21 cellular contexts compared by ENCODE assay signal in genomic region chr1:2297246-2298011, GRCh38.
DNase-seq lines count a peak whose midpoint lies in the region; ATAC-seq and TF ChIP-seq lines count a peak whose summit lies in the region.
"Had no signal": no experiment of that assay in that cellular context is flagged by ENCODE, and none has a peak within 500 bp of the region (broad histone marks: within the 10 kb centered on the region; RNA-seq: fewer than 3 reads in every experiment).

No MANE protein-coding gene starts in this region.

- no peak for TF ChIP-seq POLR2A in IMR-90 (IDR thresholded peaks at IDR 0.05; ENCODE audit: low read depth, low read length)

- H3K18ac ChIP-seq in IMR-90 (ENCODE audit: low read depth, low read length) = no peak overlapping the region
- no peak overlapping the region for H3K18ac ChIP-seq in trophoblast cell (ENCODE audit: low read length)

- in situ Hi-C loops in IMR-90 (cut with MboI; ENCODE audit: low sequenced_read_pairs) = loop anchor here (5.0 kb wide), 1 partner anchor 60 kb away; no protein-coding TSS in a partner anchor

- no peak overlapping the region for H3K56ac ChIP-seq in IMR-90 (ENCODE audit: extremely low read depth, insufficient read depth, low read length)

- H2BK120ac ChIP-seq in IMR-90 (ENCODE audit: low read depth, low read length) (no peak overlapping the region), trophoblast cell (ENCODE audit: insufficient read depth, low read length, poor library complexity) (no peak overlapping the region)

- no peak overlapping the region for H4K91ac ChIP-seq in IMR-90 (ENCODE audit: insufficient read depth, low read depth, low read length)
- no peak overlapping the region for H4K91ac ChIP-seq in trophoblast cell (ENCODE audit: low read depth, low read length)

- dilution Hi-C loops in IMR-90 (cut with HindIII; ENCODE audit: low sequenced_read_pairs, unreplicated experiment) = no loop called here

- peak overlapping the region; percentile 4 for H4K12ac ChIP-seq in trophoblast cell (ENCODE audit: low read depth, low read length)

- H3K4me3 ChIP-seq in right cardiac atrium (ENCODE audit: low read length) = no peak overlapping the region
- no peak overlapping the region for H3K4me3 ChIP-seq in IMR-90 (ENCODE audit: insufficient read depth, low read depth, low read length)
- no peak overlapping the region for H3K4me3 ChIP-seq in trophoblast cell (ENCODE audit: low read depth, low read length)
- H3K4me3 ChIP-seq: GM23248, HAP-1, SK-N-MC had no signal

- H3K79me1 ChIP-seq in IMR-90 (ENCODE audit: low read depth in 1 of 2, low read length in 2 of 2) (peaks cover 5 to 98% of the 10 kb centered on the region in 2 experiments; a peak in 3 of 4 replicates), trophoblast cell (ENCODE audit: low read length) (no peaks in the 10 kb centered on the region)

- no peak overlapping the region for H3K4me2 ChIP-seq in IMR-90 (ENCODE audit: low read depth, low read length)
- no peak overlapping the region for H3K4me2 ChIP-seq in trophoblast cell (ENCODE audit: low read length)

- peaks cover 85% of the 10 kb centered on the region for H4K20me1 ChIP-seq in IMR-90 (ENCODE audit: insufficient read depth, low read length)

- peaks cover 28 to 47% of the 10 kb centered on the region in 2 donors for H3K4me1 Mint-ChIP-seq in effector memory CD8-positive, alpha-beta T cell (ENCODE audit: low read depth in 2 of 2)

- H4K5ac ChIP-seq in IMR-90 (ENCODE audit: low read depth, low read length) = no peak overlapping the region

- CTCF ChIA-PET in IMR-90 (lab: Yijun Ruan, JAX) = no interaction called here

- H2AFZ ChIP-seq in IMR-90 (replicated peaks; ENCODE audit: low read length, poor library complexity) (no peak overlapping the region), trophoblast cell (ENCODE audit: insufficient read depth, low read length, poor library complexity) (no peak overlapping the region)
- H2AFZ ChIP-seq: GM23248 had no signal

- peaks cover 93% of the 10 kb centered on the region for H3K36me3 Mint-ChIP-seq in effector memory CD8-positive, alpha-beta T cell (ENCODE audit: insufficient read depth)

- peak overlapping the region in 1 of 2 donors; percentile 4 for H3K4me3 Mint-ChIP-seq in effector memory CD8-positive, alpha-beta T cell

- BruUV-seq in IMR-90 (replicated peaks; lab: Mats Ljungman, UMichigan) = no TSS peak

- DNase-seq in right cardiac atrium (peak in 2 of 3 donors; percentile 61 to 62), cardiac septum (ENCODE audit: low spot score) (no peak), IMR-90 (no peak), trophoblast cell (no peak), CD1c-positive myeloid dendritic cell (ENCODE audit: extremely low spot score) (no peak), NCI-H146 treated with DMSO at 0.1 percent for 48 hours (lab: John Stamatoyannopoulos, UW; ENCODE audit: unreplicated experiment) (no peak)
- DNase-seq in effector memory CD8-positive, alpha-beta T cell = no peak
- DNase-seq: DMS153, GDM1, GM23248, NCI-H1105, NCI-H1694, NCI-H2081 treated with DMSO at 0.1 percent for 48 hours, NCI-H510A, NCI-H774, OCI-M1, SHP77 had no signal

- H3K9me3 Mint-ChIP-seq in effector memory CD8-positive, alpha-beta T cell = no peaks in the 10 kb centered on the region

- H2BK12ac ChIP-seq in trophoblast cell (ENCODE audit: low read length) = no peak overlapping the region

- POLR2A ChIA-PET in IMR-90 (lab: Charles Lee; ENCODE audit: unreplicated experiment) = no interaction called here

- intact Hi-C loops in right cardiac atrium (cut with DNase I) (no loop called here), cardiac septum (cut with DNase I) (no loop called here), IMR-90 (cut with micrococcal nuclease) (no loop called here)

- H3K9ac ChIP-seq in IMR-90 (ENCODE audit: low read depth, low read length) = no peak overlapping the region
- no peak overlapping the region for H3K9ac ChIP-seq in trophoblast cell (ENCODE audit: low read length)
- H3K9ac ChIP-seq: GM23248 had no signal

- H3K4ac ChIP-seq in IMR-90 (ENCODE audit: low read depth, low read length) = no peak overlapping the region
- H3K4ac ChIP-seq in trophoblast cell (ENCODE audit: low read depth, low read length) = peak overlapping the region; percentile 59

- peaks cover 41% of the 10 kb centered on the region for H3K9me1 ChIP-seq in IMR-90 (ENCODE audit: insufficient read depth, low read length)

- WGBS in right cardiac atrium = 93% methylated on average over 35 of the region's 35 CpGs
- WGBS in IMR-90 (ENCODE audit: extremely low coverage in 2 of 2, insufficient read length in 1 of 2), 2 experiments = 95% methylated on average over 25 of the region's 35 CpGs; no CpG with 5 or more reads in 1 of the 2 experiments
- WGBS in trophoblast cell (ENCODE audit: extremely low coverage, insufficient coverage, insufficient read length) = no CpG with 5 or more reads among the region's 35 CpGs

- no peak for TF ChIP-seq RAD21 in IMR-90 (IDR thresholded peaks at IDR 0.05; ENCODE audit: low read length)

- no peak for TF ChIP-seq CTCF in IMR-90 (conservative IDR thresholded peaks at IDR 0.05; ENCODE audit: low read depth, low read length)

- no peak overlapping the region for H2AK5ac ChIP-seq in IMR-90 (ENCODE audit: low read depth, low read length)
- no peak overlapping the region for H2AK5ac ChIP-seq in trophoblast cell (ENCODE audit: low read length)

- H3K27me3 ChIP-seq in right cardiac atrium (ENCODE audit: control insufficient read depth, insufficient read depth) (no peaks in the 10 kb centered on the region), IMR-90 (ENCODE audit: control insufficient read depth, insufficient read depth, low read length) (no peaks in the 10 kb centered on the region), trophoblast cell (ENCODE audit: insufficient read depth, low read length) (no peaks in the 10 kb centered on the region)

- H3K9me3 ChIP-seq in right cardiac atrium (ENCODE audit: control insufficient read depth, low read length) (no peaks in the 10 kb centered on the region), IMR-90 (ENCODE audit: control insufficient read depth, insufficient read depth, low read length) (no peaks in the 10 kb centered on the region), trophoblast cell (ENCODE audit: insufficient read depth, low read depth, low read length) (peaks cover 5% of the 10 kb centered on the region)
- H3K9me3 ChIP-seq: HAP-1 had no signal

- no peak overlapping the region for H2BK5ac ChIP-seq in IMR-90 (ENCODE audit: low read depth, low read length, poor library complexity, severe bottlenecking)
- no peak overlapping the region for H2BK5ac ChIP-seq in trophoblast cell (ENCODE audit: low read depth, low read length, poor library complexity)

- no peak overlapping the region for H3K14ac ChIP-seq in IMR-90 (replicated peaks; ENCODE audit: low read depth, low read length)
- H3K14ac ChIP-seq in trophoblast cell (ENCODE audit: low read length) = no peak overlapping the region

- H2AK9ac ChIP-seq in IMR-90 (replicated peaks; ENCODE audit: low read depth, low read length, poor library complexity) = peak overlapping the region; percentile 17

- H3K23ac ChIP-seq in IMR-90 (ENCODE audit: low read depth, low read length) (no peak overlapping the region), trophoblast cell (ENCODE audit: low read length) (no peak overlapping the region)

- H3K4me1 ChIP-seq in right cardiac atrium (ENCODE audit: control insufficient read depth, insufficient read depth, low read length) (peaks cover 40% of the 10 kb centered on the region), IMR-90 (ENCODE audit: control insufficient read depth, insufficient read depth, low read length) (peaks cover 45% of the 10 kb centered on the region), trophoblast cell (ENCODE audit: control insufficient read depth in 1 of 2, insufficient read depth in 2 of 2, low read length in 2 of 2) (peaks cover 3 to 9% of the 10 kb centered on the region in 2 experiments)
- H3K4me1 ChIP-seq: HAP-1 had no signal

- no peaks in the 10 kb centered on the region for H3K27me3 Mint-ChIP-seq in effector memory CD8-positive, alpha-beta T cell

- H3K36me3 ChIP-seq in IMR-90 (ENCODE audit: control insufficient read depth, insufficient read depth, low read length) (peaks cover 6% of the 10 kb centered on the region; the same call in 1 of the 2 replicates), trophoblast cell (ENCODE audit: control insufficient read depth in 1 of 2, insufficient read depth in 2 of 2, low read length in 2 of 2) (peaks cover 19 to 29% of the 10 kb centered on the region in 2 experiments)
- H3K36me3 ChIP-seq: HAP-1 had no signal

- ATAC-seq in right cardiac atrium (no peak), IMR-90 (ENCODE audit: low read depth) (no peak), HG03432 (IDR thresholded peaks at IDR 0.05; ENCODE audit: unreplicated experiment) (no peak)
- ATAC-seq in effector memory CD8-positive, alpha-beta T cell (replicated peaks) = no peak

- no peak overlapping the region for H2BK20ac ChIP-seq in IMR-90 (ENCODE audit: low read depth, low read length)

- H3K79me2 ChIP-seq in trophoblast cell (ENCODE audit: control insufficient read depth, insufficient read depth, low read length, poor library complexity) = peaks cover 30% of the 10 kb centered on the region

- H4K8ac ChIP-seq in IMR-90 (ENCODE audit: low read depth in 2 of 2, low read length in 2 of 2) = no peak overlapping the region
- no peak overlapping the region for H4K8ac ChIP-seq in trophoblast cell (ENCODE audit: low read depth, low read length)

- H3K27ac ChIP-seq in right cardiac atrium (ENCODE audit: low read length) = no peak overlapping the region
- no peak overlapping the region for H3K27ac ChIP-seq in IMR-90 (ENCODE audit: insufficient read depth, low read length)
- H3K27ac ChIP-seq in trophoblast cell (ENCODE audit: low read depth, low read length) = no peak overlapping the region
- H3K27ac ChIP-seq: C4-2B, SK-N-MC had no signal

- peak overlapping the region; percentile 16 to 98 for H3K27ac Mint-ChIP-seq in effector memory CD8-positive, alpha-beta T cell

- H2BK15ac ChIP-seq in IMR-90 (ENCODE audit: low read depth, low read length) = no peak overlapping the region

TF ChIP-seq in IMR-90, 13 proteins besides CTCF, POLR2A, EP300 and RAD21:
- TF ChIP-seq BHLHE40 (IDR thresholded peaks at IDR 0.05; ENCODE audit: low read depth, low read length) = no peak
- no peak for TF ChIP-seq RCOR1 (IDR thresholded peaks at IDR 0.05; ENCODE audit: insufficient replicate concordance, low read length)
- no peak for TF ChIP-seq USF2 (IDR thresholded peaks at IDR 0.05; ENCODE audit: low read depth, low read length)
- TF ChIP-seq MAZ (IDR thresholded peaks at IDR 0.05; ENCODE audit: borderline replicate concordance, low read depth, low read length) = no peak
- no peak for TF ChIP-seq MAFK (IDR thresholded peaks at IDR 0.05; ENCODE audit: low read depth, low read length)
- TF ChIP-seq MXI1 (IDR thresholded peaks at IDR 0.05; ENCODE audit: borderline replicate concordance, low read depth, low read length) = no peak

Comparison
In these comparisons a context has a peak if more than half of its experiments do, and no peak if none do; other contexts are left out.
1. DNase-seq: peak in right cardiac atrium (2 of 3); none in cardiac septum (single experiment), IMR-90 (single experiment), effector memory CD8-positive, alpha-beta T cell (0 of 3), trophoblast cell (0 of 2), CD1c-positive myeloid dendritic cell (single experiment) and NCI-H146 treated with DMSO at 0.1 percent for 48 hours (single experiment).